Comparison of ENCODE assay signal across 10 cellular contexts in the genomic region with DNA sequence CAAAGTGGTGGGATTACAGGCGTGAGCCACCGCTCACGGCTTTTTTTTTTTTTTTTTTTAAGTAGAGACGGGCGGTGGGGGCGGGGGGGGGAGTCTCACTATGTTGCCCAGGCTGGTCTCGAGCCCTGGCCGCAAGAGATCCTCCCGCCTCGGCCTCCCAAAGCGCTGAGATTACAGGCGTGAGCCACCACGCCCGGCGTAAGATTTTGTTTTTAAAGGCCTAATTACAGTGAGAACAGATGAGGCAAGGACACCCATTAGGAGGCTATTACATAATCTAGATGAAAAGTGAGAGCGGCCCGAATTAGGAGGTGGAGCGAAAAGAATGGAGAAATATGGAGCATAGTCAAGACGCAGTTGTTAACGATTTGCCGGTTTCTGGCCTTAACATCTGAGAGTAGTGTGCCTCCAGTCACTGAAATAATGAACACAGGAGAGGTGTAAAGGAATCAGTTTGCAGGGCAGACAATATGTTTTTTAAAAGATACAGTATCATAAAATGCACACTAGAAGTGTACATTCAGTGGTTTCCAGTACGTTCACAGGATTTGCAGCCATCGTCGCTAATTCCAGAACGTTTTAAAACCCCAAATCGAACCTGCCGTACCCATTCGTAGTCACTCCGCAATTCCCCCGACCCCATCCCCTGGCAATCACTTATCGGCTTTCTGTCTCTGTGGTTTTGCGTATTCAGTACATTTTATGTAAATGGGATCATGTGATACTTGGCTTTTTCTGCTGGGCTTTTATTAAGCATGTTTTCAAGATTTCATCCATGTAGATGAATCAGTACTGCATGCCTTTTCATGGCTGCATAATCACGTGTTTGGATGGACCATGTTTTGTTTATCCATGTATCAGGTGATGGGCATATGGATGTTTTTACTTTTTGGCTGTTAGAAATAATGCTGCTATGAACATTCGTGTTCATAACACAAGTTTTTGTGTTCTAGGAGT. TPM values are rescaled to one million over a fixed set of nuclear protein-coding genes. Genes with fewer than 3 reads are reported as not detected.
A peak's percentile ranks its signal among the peaks of the same experiment; 100 is the strongest.
DNase-seq lines count a peak whose midpoint lies in the region; ATAC-seq and TF ChIP-seq lines count a peak whose summit lies in the region.
"Had no signal": no experiment of that assay in that cellular context is flagged by ENCODE, and none has a peak within 500 bp of the region (broad histone marks: within the 10 kb centered on the region; RNA-seq: fewer than 3 reads in every experiment).

No MANE protein-coding gene starts in this region.

- no peak for ATAC-seq in activated T-helper 17 cell treated with anti-CD3 and anti-CD28 coated beads, Interleukin-2, amount 50 U/mL, for 72 hours (replicated peaks)
- no peak for ATAC-seq in left lung
- ATAC-seq in GM19455 (IDR thresholded peaks at IDR 0.05; ENCODE audit: unreplicated experiment) = no peak

- no peak for DNase-seq in activated naive CD4-positive, alpha-beta T cell treated with anti-CD3 and anti-CD28 coated beads for 36 hours
- DNase-seq in activated naive CD4-positive, alpha-beta T cell (lab: John Stamatoyannopoulos, UW) = no peak
- DNase-seq in left lung = no peak
- DNase-seq in tibial nerve (ENCODE audit: low spot score in 2 of 2) = no peak
- DNase-seq in NCI-H524 treated with DMSO at 0.1 percent for 48 hours (lab: John Stamatoyannopoulos, UW) = no peak
- no peak for DNase-seq in cerebellum (ENCODE audit: low spot score)
- DNase-seq: kidney, NCI-H526 treated with DMSO at 0.1 percent for 48 hours had no signal

- H3K4me1 Mint-ChIP-seq in activated naive CD4-positive, alpha-beta T cell treated with anti-CD3 and anti-CD28 coated beads for 36 hours (ENCODE audit: low read depth) = peaks cover 47% of the 10 kb centered on the region
- peaks cover 33% of the 10 kb centered on the region for H3K4me1 Mint-ChIP-seq in activated T-helper 17 cell treated with anti-CD3 and anti-CD28 coated beads, Interleukin-2, amount 50 U/mL, for 72 hours

- H3K27ac ChIP-seq in left lung (peak overlapping the region in 1 of 2 donors; percentile 89), tibial nerve (no peak overlapping the region)

- peaks cover 8 to 42% of the 10 kb centered on the region in 2 donors for H3K4me1 ChIP-seq in left lung
- peaks cover 0 to 29% (median 12%) of the 10 kb centered on the region in 4 donors for H3K4me1 ChIP-seq in tibial nerve

- H3K9me3 ChIP-seq in left lung (no peaks in the 10 kb centered on the region), tibial nerve (no peaks in the 10 kb centered on the region)

- H3K27me3 Mint-ChIP-seq in activated naive CD4-positive, alpha-beta T cell treated with anti-CD3 and anti-CD28 coated beads for 36 hours (ENCODE audit: low read depth) = no peaks in the 10 kb centered on the region
- H3K27me3 Mint-ChIP-seq in activated T-helper 17 cell treated with anti-CD3 and anti-CD28 coated beads, Interleukin-2, amount 50 U/mL, for 72 hours = no peaks in the 10 kb centered on the region

- peak overlapping the region; percentile 97 to 98 for H3K4me3 ChIP-seq in left lung
- H3K4me3 ChIP-seq in tibial nerve = peak overlapping the region in 3 of 4 donors; percentile 61 to 94 (median 94)

- TF ChIP-seq CTCF in left lung (IDR thresholded peaks at IDR 0.05) (no peak), tibial nerve (IDR thresholded peaks at IDR 0.05) (no peak)

- no peaks in the 10 kb centered on the region for H3K9me3 Mint-ChIP-seq in activated naive CD4-positive, alpha-beta T cell treated with anti-CD3 and anti-CD28 coated beads for 36 hours
- H3K9me3 Mint-ChIP-seq in activated T-helper 17 cell treated with anti-CD3 and anti-CD28 coated beads, Interleukin-2, amount 50 U/mL, for 72 hours = no peaks in the 10 kb centered on the region

- CTCF ChIA-PET in activated naive CD4-positive, alpha-beta T cell treated with anti-CD3 and anti-CD28 coated beads for 36 hours (lab: Charles Lee) = interaction anchor here (0.6 to 1.0 kb wide), 2 partner anchors 44 to 109 kb away, joined by 3 read pairs; no protein-coding TSS in a partner anchor

- H3K27me3 ChIP-seq in left lung = no peaks in the 10 kb centered on the region
- H3K27me3 ChIP-seq in tibial nerve = no peaks in the 10 kb centered on the region

- intact Hi-C loops in activated naive CD4-positive, alpha-beta T cell treated with anti-CD3 and anti-CD28 coated beads for 36 hours (cut with micrococcal nuclease) = loop anchor here (5.0 kb wide), 2 partner anchors 105 to 640 kb away; partner anchors contain the start of gene TRAP1
- intact Hi-C loops in left lung (cut with DNase I) = no loop called here

- peaks cover 14% of the 10 kb centered on the region for H3K36me3 Mint-ChIP-seq in activated naive CD4-positive, alpha-beta T cell treated with anti-CD3 and anti-CD28 coated beads for 36 hours (ENCODE audit: low read depth)
- H3K36me3 Mint-ChIP-seq in activated T-helper 17 cell treated with anti-CD3 and anti-CD28 coated beads, Interleukin-2, amount 50 U/mL, for 72 hours (ENCODE audit: low read depth) = peaks cover 40% of the 10 kb centered on the region

- no peak for TF ChIP-seq POLR2A in tibial nerve (IDR thresholded peaks at IDR 0.05)

- H3K36me3 ChIP-seq in left lung (no peaks in the 10 kb centered on the region), tibial nerve (no peaks in the 10 kb centered on the region)

- peak overlapping the region; percentile 100 for H3K4me3 Mint-ChIP-seq in activated naive CD4-positive, alpha-beta T cell treated with anti-CD3 and anti-CD28 coated beads for 36 hours
- peak overlapping the region; percentile 98 for H3K4me3 Mint-ChIP-seq in activated T-helper 17 cell treated with anti-CD3 and anti-CD28 coated beads, Interleukin-2, amount 50 U/mL, for 72 hours

- TF ChIP-seq EP300 in tibial nerve (IDR thresholded peaks at IDR 0.05) = no peak

- 84 to 85% methylated on average over 34 of the region's 34 CpGs for WGBS in tibial nerve, 2 donors

- H3K27ac Mint-ChIP-seq in activated naive CD4-positive, alpha-beta T cell treated with anti-CD3 and anti-CD28 coated beads for 36 hours = no peak overlapping the region
- peak overlapping the region; percentile 99 for H3K27ac Mint-ChIP-seq in activated T-helper 17 cell treated with anti-CD3 and anti-CD28 coated beads, Interleukin-2, amount 50 U/mL, for 72 hours

RNA-seq across cellular contexts. Expression of gene SLX4, which starts 1.4 kb away (rescaled TPM):
- 10 to 100 TPM; 14.0 to 14.1 TPM for total RNA-seq in activated naive CD4-positive, alpha-beta T cell treated with anti-CD3 and anti-CD28 coated beads for 36 hours
- 10 to 100 TPM; 10.8 to 14.5 TPM for total RNA-seq in activated T-helper 17 cell treated with anti-CD3 and anti-CD28 coated beads, Interleukin-2, amount 50 U/mL, for 72 hours
- total RNA-seq in left lung (1 to 10 TPM; 6.7 to 8.1 TPM), tibial nerve (1 to 10 TPM; 4.8 to 8.1 (median 5.6) TPM), cerebellum (12.2 TPM)

RNA-seq across cellular contexts. Expression of gene NLRC3, which starts 35.6 kb away (rescaled TPM):
- total RNA-seq in activated naive CD4-positive, alpha-beta T cell treated with anti-CD3 and anti-CD28 coated beads for 36 hours = 10 to 100 TPM; 14.4 TPM
- total RNA-seq in activated T-helper 17 cell treated with anti-CD3 and anti-CD28 coated beads, Interleukin-2, amount 50 U/mL, for 72 hours = 10 to 100 TPM; 36.8 to 49.1 TPM
- 1 to 10 TPM; 1.9 to 3.6 TPM for total RNA-seq in left lung
- under 1 TPM; 0.59 to 0.90 (median 0.75) TPM for total RNA-seq in tibial nerve
- total RNA-seq in cerebellum = 0.73 TPM

RNA-seq across cellular contexts. Expression of gene DNASE1, which starts 41.7 kb away (rescaled TPM):
- 10 to 100 TPM; 13.5 to 13.8 TPM for total RNA-seq in activated naive CD4-positive, alpha-beta T cell treated with anti-CD3 and anti-CD28 coated beads for 36 hours
- total RNA-seq in activated T-helper 17 cell treated with anti-CD3 and anti-CD28 coated beads, Interleukin-2, amount 50 U/mL, for 72 hours = 10 to 100 TPM; 14.8 to 22.0 TPM
- 10 to 100 TPM; 14.6 to 16.9 TPM for total RNA-seq in left lung
- total RNA-seq in tibial nerve = 10 to 100 TPM; 14.4 to 32.0 (median 22.4) TPM
- 60.1 TPM for total RNA-seq in cerebellum
